Comparison of ENCODE assay signal across 29 cellular contexts in the genomic region with DNA sequence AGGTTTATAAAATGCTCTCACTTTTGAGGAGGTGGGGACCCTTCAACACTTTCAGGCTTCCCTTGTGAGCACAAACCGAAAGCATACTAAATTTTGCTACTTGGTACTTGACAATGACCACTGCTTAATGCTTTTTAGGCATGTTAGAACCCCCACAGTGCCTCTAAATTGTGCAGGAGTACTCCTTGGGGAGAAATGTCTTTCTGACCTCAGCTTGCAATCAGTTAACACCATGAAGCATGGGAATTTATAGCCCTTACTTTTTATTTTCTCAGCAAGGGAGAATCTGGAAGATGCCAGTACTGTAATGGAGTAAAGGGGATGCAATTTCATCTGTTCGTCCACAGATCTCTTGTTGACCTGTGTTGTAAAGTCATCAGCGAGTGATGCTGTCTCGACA.
"Had no signal": no experiment of that assay in that cellular context is flagged by ENCODE, and none has a peak within 500 bp of the region (broad histone marks: within the 10 kb centered on the region; RNA-seq: fewer than 3 reads in every experiment).

No MANE protein-coding gene starts in this region.

- H3K79me2 ChIP-seq: hepatocyte had no signal

- H3K36me3 ChIP-seq: lower lobe of right lung, pancreas, prostate gland, stomach, thyroid gland, transverse colon, upper lobe of left lung, vagina had no signal

- H2AFZ ChIP-seq: hepatocyte had no signal

- H3K4me1 Mint-ChIP-seq: mesothelial cell of epicardium, natural killer cell had no signal

- H3K4me3 ChIP-seq: hepatocyte, lower lobe of right lung, pancreas, prostate gland, skin epidermis, stomach, testis, thyroid gland, transverse colon, upper lobe of left lung, vagina had no signal

- H3K9me3 Mint-ChIP-seq: natural killer cell had no signal

- DNase-seq: islet precursor cell; left ventricle myocardium superior; lower lobe of right lung; mesendoderm; naive B cell; natural killer cell; nephron progenitor cell; pancreas; posterior cingulate gyrus; retina; right cardiac atrium; stimulated activated CD4-positive, alpha-beta T cell treated with anti-CD3 and anti-CD28 coated beads, Interleukin-12 subunit alpha, Interleukin-12 subunit beta, amount 100 ng/mL, for 4 hours; stimulated activated CD4-positive, alpha-beta T cell treated with anti-CD3 and anti-CD28 coated beads, Interleukin-15, amount 100 ng/mL, for 24 hours; stimulated activated CD4-positive, alpha-beta T cell treated with anti-CD3 and anti-CD28 coated beads, Interleukin-2, amount 100 ng/mL, for 24 hours; stimulated activated CD4-positive, alpha-beta T cell treated with anti-CD3 and anti-CD28 coated beads, Interleukin-4, amount 100 ng/mL, for 1 hour; stimulated activated naive B cell treated with anti-CD40 and anti-IgM and Interleukin-4, amounts not matched to agents 10 μg/mL and 1 μg/mL and 100 μg/mL, for 72 hours; stimulated activated naive CD8-positive, alpha-beta T cell treated with anti-CD3 and anti-CD28 coated beads, Interleukin-15, Interleukin-2, amounts not matched to agents 100 U/mL and 50 U/mL, for 24 hours; stomach; testis; thyroid gland; transverse colon; upper lobe of left lung had no signal

- H3K4me3 Mint-ChIP-seq: mesothelial cell of epicardium; naive B cell; natural killer cell; nephron progenitor cell; stimulated activated naive B cell treated with anti-CD40 and anti-IgM and Interleukin-4, amounts not matched to agents 10 μg/mL and 1 μg/mL and 100 μg/mL, for 72 hours had no signal

- H3K27me3 Mint-ChIP-seq: naive B cell had no signal

- H3K4me1 ChIP-seq: lower lobe of right lung, pancreas, prostate gland, testis, transverse colon, upper lobe of left lung, vagina had no signal

- H3K27ac ChIP-seq: hepatocyte, lower lobe of right lung, pancreas, prostate gland, skin epidermis, stomach, testis, thyroid gland, transverse colon, upper lobe of left lung, vagina had no signal

- H3K36me3 Mint-ChIP-seq: natural killer cell had no signal

- H3K9me3 ChIP-seq: lower lobe of right lung, pancreas, prostate gland, testis, thyroid gland, upper lobe of left lung, vagina had no signal

- H3K27ac Mint-ChIP-seq: mesothelial cell of epicardium; naive B cell; natural killer cell; nephron progenitor cell; stimulated activated naive B cell treated with anti-CD40 and anti-IgM and Interleukin-4, amounts not matched to agents 10 μg/mL and 1 μg/mL and 100 μg/mL, for 72 hours had no signal

- ATAC-seq: left lobe of liver; left ventricle myocardium superior; lower lobe of right lung; natural killer cell; pancreas; right cardiac atrium; sciatic nerve; stimulated activated naive B cell treated with anti-CD40 and anti-IgM and Interleukin-4, amounts not matched to agents 10 μg/mL and 1 μg/mL and 100 μg/mL, for 72 hours; stimulated activated naive CD8-positive, alpha-beta T cell treated with anti-CD3 and anti-CD28 coated beads, Interleukin-15, Interleukin-2, amounts not matched to agents 100 U/mL and 50 U/mL, for 24 hours had no signal

- H3K4me2 ChIP-seq: hepatocyte had no signal

- H3K27me3 ChIP-seq: hepatocyte, pancreas, stomach, testis, thyroid gland, transverse colon, upper lobe of left lung, vagina had no signal
